ENCODE assay signal across 8 cellular contexts in genomic region chr16:28549301-28549899, GRCh38. TPM values are rescaled to one million over a fixed set of nuclear protein-coding genes. Genes with fewer than 3 reads are reported as not detected.
DNase-seq lines count a peak whose midpoint lies in the region; ATAC-seq, FAIRE-seq and TF ChIP-seq lines count a peak whose summit lies in the region.

No MANE protein-coding gene starts in this region.

- H3K27me3 ChIP-seq in A673 (replicated peaks; ENCODE audit: insufficient read depth, low read depth, low read length, poor library complexity): no peaks in the 10 kb centered on the region
- no peaks in the 10 kb centered on the region for H3K27me3 ChIP-seq in small intestine (ENCODE audit: control insufficient read depth in 2 of 2, insufficient read depth in 2 of 2, low read length in 2 of 2)

- TF ChIP-seq CTCF in A673 (conservative IDR thresholded peaks at IDR 0.05; ENCODE audit: low read depth, low read length) (peak; percentile 53), OCI-LY7 (conservative IDR thresholded peaks at IDR 0.05; ENCODE audit: low read length) (peak; percentile 79)

- ATAC-seq in HG02642 (IDR thresholded peaks at IDR 0.05; ENCODE audit: poor library complexity, unreplicated experiment): no peak

- H3K27ac ChIP-seq in A673 (ENCODE audit: low read depth, low read length, poor library complexity, severe bottlenecking): no peak overlapping the region
- no peak overlapping the region for H3K27ac ChIP-seq in OCI-LY7 (ENCODE audit: low read depth, low read length, poor library complexity, severe bottlenecking)
- H3K27ac ChIP-seq in small intestine (ENCODE audit: low read depth in 1 of 2, low read length in 1 of 2): no peak overlapping the region

- FAIRE-seq in endometrium (lab: Jason Lieb, UNC) (peak; percentile 46), small intestine (lab: Jason Lieb, UNC) (no peak)

- H3K36me3 ChIP-seq in A673 (ENCODE audit: insufficient read depth, low read length, poor library complexity, severe bottlenecking) (no peaks in the 10 kb centered on the region), OCI-LY7 (ENCODE audit: insufficient read depth, low read length) (no peaks in the 10 kb centered on the region), small intestine (ENCODE audit: control insufficient read depth in 2 of 2, insufficient read depth in 2 of 2, low read length in 2 of 2) (no peaks in the 10 kb centered on the region)

- POLR2A ChIA-PET in A673 (lab: Charles Lee; ENCODE audit: low non-redundant PET) (no interaction called here), OCI-LY7 (lab: Charles Lee) (no interaction called here)

- H3K4me3 ChIP-seq in A673 (ENCODE audit: low read depth, low read length, poor library complexity, severe bottlenecking) (no peak overlapping the region), OCI-LY7 (ENCODE audit: low read depth, low read length, poor library complexity, severe bottlenecking) (no peak overlapping the region), small intestine (ENCODE audit: low read depth in 1 of 2, low read length in 2 of 2) (no peak overlapping the region)

- 0 out of 2 replicates have a peak overlapping the region, but pooled peaks have one; percentile 55 for H2AFZ ChIP-seq in OCI-LY7 (ENCODE audit: low read length)

- H3K4me2 ChIP-seq in OCI-LY7 (ENCODE audit: low read length): peak overlapping the region; percentile 33; the same call in 1 of the 2 replicates

- no peaks in the 10 kb centered on the region for H3K4me1 ChIP-seq in A673 (ENCODE audit: insufficient read depth, low read length, poor library complexity, severe bottlenecking)
- H3K4me1 ChIP-seq in OCI-LY7 (ENCODE audit: insufficient read depth, low read length, poor library complexity, severe bottlenecking): peaks cover 6% of the 10 kb centered on the region
- H3K4me1 ChIP-seq in small intestine (ENCODE audit: control insufficient read depth in 2 of 2, insufficient read depth in 1 of 2, low read depth in 1 of 2, low read length in 1 of 2): no peaks in the 10 kb centered on the region

- H3K9me3 ChIP-seq in A673 (ENCODE audit: low read depth, low read length, poor library complexity, severe bottlenecking) (no peaks in the 10 kb centered on the region), OCI-LY7 (ENCODE audit: low read length) (no peaks in the 10 kb centered on the region), small intestine (ENCODE audit: control insufficient read depth, low read depth) (no peaks in the 10 kb centered on the region)

- H4K20me1 ChIP-seq in OCI-LY7 (ENCODE audit: insufficient read depth, low read length): no peaks in the 10 kb centered on the region

- peak; percentile 54 for DNase-seq in A673 (ENCODE audit: low spot score)
- peak; percentile 14 for DNase-seq in GF-D8 (lab: John Stamatoyannopoulos, UW)
- DNase-seq in OCI-LY7 (ENCODE audit: low spot score): peak; percentile 66
- DNase-seq in small intestine: peak; percentile 50
- no peak for DNase-seq in cortex of kidney (lab: John Stamatoyannopoulos, UW)
- no peak for DNase-seq in NCI-H2171 treated with DMSO at 0.1 percent for 48 hours (lab: John Stamatoyannopoulos, UW)

- BruUV-seq in A673 (replicated peaks; lab: Mats Ljungman, UMichigan) (no TSS peak), OCI-LY7 (replicated peaks; lab: Mats Ljungman, UMichigan) (no TSS peak)

- no peaks in the 10 kb centered on the region for H3K9me2 ChIP-seq in OCI-LY7 (ENCODE audit: insufficient read depth, low read length)

- intact Hi-C loops in A673 (cut with micrococcal nuclease; ENCODE audit: unreplicated experiment): no loop called here
- intact Hi-C loops in OCI-LY7 (cut with micrococcal nuclease; ENCODE audit: unreplicated experiment): loop anchor here (5.0 kb wide), 1 partner anchor 227 kb away; no protein-coding TSS in a partner anchor

- H3K79me2 ChIP-seq in OCI-LY7 (ENCODE audit: insufficient read depth, low read depth, low read length): peaks cover 1% of the 10 kb centered on the region; the same call in 1 of the 2 replicates

- CTCF ChIA-PET in A673 (lab: Charles Lee) (no interaction called here), OCI-LY7 (lab: Charles Lee; ENCODE audit: unreplicated experiment) (no interaction called here)

- 34 to 50% (median 41%) methylated on average over 11 of the region's 11 CpGs for WGBS in small intestine, 3 donors

RNA-seq across cellular contexts. Expression of gene SGF29, which starts 4.3 kb away (rescaled TPM):
- total RNA-seq in A673 (2021) (35.2 and 42.3 TPM in 2 replicates), OCI-LY7 (2022) (22.6 and 33.1 TPM in 2 replicates)
- 21.8 and 32.0 TPM in 2 replicates for total RNA-seq in OCI-LY7 (2014; rRNA removed; shearing (Covaris generic))
- 10 to 100 TPM; 18.1 to 46.3 (median 42.2) TPM for polyA plus RNA-seq in small intestine

RNA-seq across cellular contexts. Expression of gene NUPR1, which starts 10.6 kb away (rescaled TPM):
- total RNA-seq in A673 (2021): 0.19 and 0.76 TPM in 2 replicates
- total RNA-seq in OCI-LY7 (2014; rRNA removed; shearing (Covaris generic)): not detected in 2 replicates
- not detected in 2 replicates for total RNA-seq in OCI-LY7 (2022)
- 100 to 1,000 TPM in 1 of 3 donors, 10 to 100 TPM in 1, 1 to 10 TPM in 1; 3.1 to 104 (median 19.5) TPM for polyA plus RNA-seq in small intestine

RNA-seq across cellular contexts. Expression of gene IL27, which starts 42.8 kb away (rescaled TPM):
- total RNA-seq in A673 (2021) (not detected in 2 replicates), OCI-LY7 (2022) (not detected in 2 replicates)
- total RNA-seq in OCI-LY7 (2014; rRNA removed; shearing (Covaris generic)): not detected in 2 replicates
- polyA plus RNA-seq in small intestine: under 1 TPM in 1 of 3 donors, not detected in 2; 0.15 TPM

RNA-seq across cellular contexts. Expression of gene SULT1A2, which starts 47.5 kb away (rescaled TPM):
- total RNA-seq in A673 (2021): 1.6 and 2.7 TPM in 2 replicates
- total RNA-seq in OCI-LY7 (2014; rRNA removed; shearing (Covaris generic)): 2.1 and 5.8 TPM in 2 replicates
- 3.0 and 3.7 TPM in 2 replicates for total RNA-seq in OCI-LY7 (2022)
- 100 to 1,000 TPM in 2 of 3 donors, 10 to 100 TPM in 1; 18.6 to 321 (median 228) TPM for polyA plus RNA-seq in small intestine

RNA-seq across cellular contexts. Expression of gene APOBR, which starts 55.0 kb away (rescaled TPM):
- total RNA-seq in A673 (2021) (not detected in 2 replicates), OCI-LY7 (2022) (2.5 and 3.4 TPM in 2 replicates)
- total RNA-seq in OCI-LY7 (2014; rRNA removed; shearing (Covaris generic)): 0.47 and 1.3 TPM in 2 replicates
- 1 to 10 TPM in 2 of 3 donors, under 1 TPM in 1; 0.89 to 2.7 (median 1.9) TPM for polyA plus RNA-seq in small intestine

Comparison
In these comparisons a context has a peak if more than half of its experiments do, and no peak if none do; other contexts are left out.
1. DNase-seq: peak in A673 (single experiment), GF-D8 (single experiment), OCI-LY7 (single experiment) and small intestine (single experiment); none in cortex of kidney (single experiment) and NCI-H2171 treated with DMSO at 0.1 percent for 48 hours (single experiment).